Comparison of ENCODE assay signal across 8 cellular contexts in the genomic region with DNA sequence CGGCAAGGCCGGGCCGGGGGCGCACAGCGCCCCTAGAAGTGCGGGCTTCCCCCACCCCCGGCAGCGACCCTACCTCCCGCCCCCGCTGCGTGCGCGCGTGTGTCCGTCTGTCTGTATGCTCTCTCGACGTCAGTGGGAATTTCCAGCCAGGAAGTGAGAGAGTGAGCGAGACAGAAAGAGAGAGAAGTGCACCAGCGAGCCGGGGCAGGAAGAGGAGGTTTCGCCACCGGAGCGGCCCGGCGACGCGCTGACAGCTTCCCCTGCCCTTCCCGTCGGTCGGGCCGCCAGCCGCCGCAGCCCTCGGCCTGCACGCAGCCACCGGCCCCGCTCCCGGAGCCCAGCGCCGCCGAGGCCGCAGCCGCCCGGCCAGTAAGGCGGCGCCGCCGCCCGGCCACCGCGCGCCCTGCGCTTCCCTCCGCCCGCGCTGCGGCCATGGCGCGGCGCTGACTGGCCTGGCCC. TPM values are rescaled to one million over a fixed set of nuclear protein-coding genes. Genes with fewer than 3 reads are reported as not detected.
DNase-seq lines count a peak whose midpoint lies in the region; ATAC-seq and TF ChIP-seq lines count a peak whose summit lies in the region.

A gene with protein sequence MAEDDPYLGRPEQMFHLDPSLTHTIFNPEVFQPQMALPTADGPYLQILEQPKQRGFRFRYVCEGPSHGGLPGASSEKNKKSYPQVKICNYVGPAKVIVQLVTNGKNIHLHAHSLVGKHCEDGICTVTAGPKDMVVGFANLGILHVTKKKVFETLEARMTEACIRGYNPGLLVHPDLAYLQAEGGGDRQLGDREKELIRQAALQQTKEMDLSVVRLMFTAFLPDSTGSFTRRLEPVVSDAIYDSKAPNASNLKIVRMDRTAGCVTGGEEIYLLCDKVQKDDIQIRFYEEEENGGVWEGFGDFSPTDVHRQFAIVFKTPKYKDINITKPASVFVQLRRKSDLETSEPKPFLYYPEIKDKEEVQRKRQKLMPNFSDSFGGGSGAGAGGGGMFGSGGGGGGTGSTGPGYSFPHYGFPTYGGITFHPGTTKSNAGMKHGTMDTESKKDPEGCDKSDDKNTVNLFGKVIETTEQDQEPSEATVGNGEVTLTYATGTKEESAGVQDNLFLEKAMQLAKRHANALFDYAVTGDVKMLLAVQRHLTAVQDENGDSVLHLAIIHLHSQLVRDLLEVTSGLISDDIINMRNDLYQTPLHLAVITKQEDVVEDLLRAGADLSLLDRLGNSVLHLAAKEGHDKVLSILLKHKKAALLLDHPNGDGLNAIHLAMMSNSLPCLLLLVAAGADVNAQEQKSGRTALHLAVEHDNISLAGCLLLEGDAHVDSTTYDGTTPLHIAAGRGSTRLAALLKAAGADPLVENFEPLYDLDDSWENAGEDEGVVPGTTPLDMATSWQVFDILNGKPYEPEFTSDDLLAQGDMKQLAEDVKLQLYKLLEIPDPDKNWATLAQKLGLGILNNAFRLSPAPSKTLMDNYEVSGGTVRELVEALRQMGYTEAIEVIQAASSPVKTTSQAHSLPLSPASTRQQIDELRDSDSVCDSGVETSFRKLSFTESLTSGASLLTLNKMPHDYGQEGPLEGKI (plus strand): TSS at position 184 of the 459 bp plus-strand sequence. CDS start 24,160 bp downstream, outside the sequence.

- peak within 1 kb of the TSS; percentile 96 to 98 for H3K4me3 Mint-ChIP-seq in CD14-positive monocyte

- peaks cover 33% of the 10 kb centered on the region for H3K4me1 Mint-ChIP-seq in CD14-positive monocyte

- intact Hi-C loops in CD14-positive monocyte (cut with micrococcal nuclease) (loop anchor here (2.0 to 5.0 kb wide), 2 partner anchors 24 to 696 kb away; partner anchors contain the start of gene CENPE (in 1 of the 2)), testis (cut with DNase I; ENCODE audit: low total_unique reads) (no loop called here)

- 0% methylated on average over 2 to 32 of the region's 60 CpGs for WGBS in testis, 2 donors

- H3K4me1 ChIP-seq in RWPE2 (ENCODE audit: insufficient read depth, poor library complexity, severe bottlenecking) (peaks cover 31% of the 10 kb centered on the region), testis (peaks cover 24% of the 10 kb centered on the region)

- DNase-seq in CD14-positive monocyte (ENCODE audit: low spot score) (peak; percentile 88), GM19240 (ENCODE audit: insufficient read length, low spot score) (peak; percentile 24), RWPE2 (ENCODE audit: low spot score) (peak; percentile 60), germinal center (ENCODE audit: low spot score) (peak; percentile 70), omental fat pad (ENCODE audit: low spot score) (peak; percentile 60), testis (peak; percentile 67)
- DNase-seq in activated gamma-delta T cell treated with anti-CD3 and anti-CD28 coated beads, Interleukin-2, amount 50 U/mL, for 16 hours (ENCODE audit: low read depth) = peak; percentile 76

- peaks cover 0 to 5% (median 4%) of the 10 kb centered on the region in 3 donors for H3K27me3 Mint-ChIP-seq in CD14-positive monocyte (ENCODE audit: low read depth in 3 of 3)

- H3K36me3 Mint-ChIP-seq in CD14-positive monocyte = peaks cover 0 to 3% of the 10 kb centered on the region in 2 donors

- peak within 1 kb of the TSS; percentile 97 to 100 (median 99) for H3K27ac Mint-ChIP-seq in CD14-positive monocyte

- H3K27ac ChIP-seq in RWPE2 (ENCODE audit: poor library complexity, severe bottlenecking) = peak within 1 kb of the TSS; percentile 78
- peak within 1 kb of the TSS; percentile 99 for H3K27ac ChIP-seq in testis

- H3K9me3 Mint-ChIP-seq in CD14-positive monocyte = no peaks in the 10 kb centered on the region

- no peak for TF ChIP-seq POLR2A in testis (IDR thresholded peaks at IDR 0.05)

- H3K9me3 ChIP-seq in RWPE2 (ENCODE audit: severe bottlenecking) (no peaks in the 10 kb centered on the region), testis (no peaks in the 10 kb centered on the region)

- no peaks in the 10 kb centered on the region for H3K27me3 ChIP-seq in RWPE2 (ENCODE audit: insufficient read depth, poor library complexity, severe bottlenecking)
- no peaks in the 10 kb centered on the region for H3K27me3 ChIP-seq in testis

- peak within 1 kb of the TSS; percentile 93 for H3K4me3 ChIP-seq in RWPE2 (ENCODE audit: severe bottlenecking)
- H3K4me3 ChIP-seq in testis = peak within 1 kb of the TSS; percentile 88 to 95

- no peaks in the 10 kb centered on the region for H3K36me3 ChIP-seq in RWPE2 (ENCODE audit: low read depth)
- no peaks in the 10 kb centered on the region for H3K36me3 ChIP-seq in testis (ENCODE audit: low read depth, missing control alignments)

- peak; percentile 56 for ATAC-seq in HG03457 (IDR thresholded peaks at IDR 0.05; ENCODE audit: unreplicated experiment)
- ATAC-seq in RWPE2 (ENCODE audit: low read depth) = peak; percentile 45
- peak; percentile 73 for ATAC-seq in omental fat pad (ENCODE audit: low FRiP score)

- TF ChIP-seq CTCF in CD14-positive monocyte (IDR thresholded peaks at IDR 0.05) = no peak
- TF ChIP-seq CTCF in RWPE2 (IDR thresholded peaks at IDR 0.05; ENCODE audit: poor library complexity, severe bottlenecking) = no peak
- TF ChIP-seq CTCF in omental fat pad (IDR thresholded peaks at IDR 0.05) = no peak
- TF ChIP-seq CTCF in testis (IDR thresholded peaks at IDR 0.05) = peak in 1 of 3 experiments; percentile 4

RNA-seq across cellular contexts. Expression of the gene that starts here (rescaled TPM):
- polyA plus RNA-seq in CD14-positive monocyte = 10 to 100 TPM in 1 of 2 donors, 1 to 10 TPM in 1; 9.0 to 17.8 TPM
- total RNA-seq in omental fat pad = 100 to 1,000 TPM in 1 of 4 donors, 10 to 100 TPM in 3; 26.4 to 151 (median 46.6) TPM
- 10 to 100 TPM; 24.6 to 27.4 TPM for total RNA-seq in testis
- 22.2 TPM for polyA plus RNA-seq in testis (ENCODE audit: insufficient read depth, low read depth, low replicate concordance)

Comparison
In these comparisons a context has a peak if more than half of its experiments do, and no peak if none do; other contexts are left out.
1. Peak in every context shown above with its lines: DNase-seq, ATAC-seq, H3K4me3 ChIP-seq and H3K27ac ChIP-seq.
2. DNase-seq: peak in every context shown above with its lines; median percentile 88 in CD14-positive monocyte; 76 in activated gamma-delta T cell treated with anti-CD3 and anti-CD28 coated beads, Interleukin-2, amount 50 U/mL, for 16 hours; 70 in germinal center; 67 in testis; 60 in RWPE2; 60 in omental fat pad; 24 in GM19240.